Comparison of ENCODE assay signal across 14 cellular contexts in the genomic region with DNA sequence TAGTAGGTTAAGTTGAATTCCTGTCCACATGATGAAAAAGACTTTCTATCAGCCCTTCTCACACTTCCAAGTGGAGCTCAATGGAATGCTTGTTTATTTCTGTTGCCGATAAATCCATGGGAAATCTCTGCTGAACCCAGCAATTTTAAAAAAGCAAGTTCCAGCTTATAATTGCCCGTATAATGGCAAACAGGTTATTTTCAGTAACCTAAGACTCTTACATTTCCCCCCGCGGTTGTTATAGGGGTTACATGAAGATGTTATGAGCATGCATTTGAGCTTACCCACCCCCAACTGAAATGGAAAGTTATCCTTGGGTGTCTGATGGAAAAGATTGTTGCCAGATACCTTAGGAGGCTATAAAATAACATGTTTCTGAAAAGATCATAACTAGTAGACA.
A peak's percentile ranks its signal among the peaks of the same experiment; 100 is the strongest.
DNase-seq lines count a peak whose midpoint lies in the region; ATAC-seq and TF ChIP-seq lines count a peak whose summit lies in the region.
"Had no signal": no experiment of that assay in that cellular context is flagged by ENCODE, and none has a peak within 500 bp of the region (broad histone marks: within the 10 kb centered on the region; RNA-seq: fewer than 3 reads in every experiment).

No MANE protein-coding gene starts in this region.

- 7 to 15% methylated on average over 2 to 4 of the region's 4 CpGs for WGBS in gastroesophageal sphincter (ENCODE audit: low coverage in 1 of 2), 2 donors
- no CpG with 5 or more reads among the region's 4 CpGs for WGBS in trophoblast cell (ENCODE audit: extremely low coverage, insufficient coverage, insufficient read length)

- no peak overlapping the region for H2BK120ac ChIP-seq in trophoblast cell (ENCODE audit: insufficient read depth, low read length, poor library complexity)

- H2AK5ac ChIP-seq in trophoblast cell (ENCODE audit: low read length) = no peak overlapping the region

- H3K27me3 ChIP-seq in AG04450 (ENCODE audit: control insufficient read depth, insufficient read depth, low read length) (no peaks in the 10 kb centered on the region), PC-3 (ENCODE audit: low read length) (no peaks in the 10 kb centered on the region), gastroesophageal sphincter (no peaks in the 10 kb centered on the region), trophoblast cell (ENCODE audit: insufficient read depth, low read length) (no peaks in the 10 kb centered on the region)

- H2BK5ac ChIP-seq in trophoblast cell (ENCODE audit: low read depth, low read length, poor library complexity) = peak overlapping the region; percentile 89

- peaks cover 62% of the 10 kb centered on the region for H3K79me2 ChIP-seq in PC-3 (ENCODE audit: low read length)
- H3K79me2 ChIP-seq in trophoblast cell (ENCODE audit: control insufficient read depth, insufficient read depth, low read length, poor library complexity) = peaks cover 18% of the 10 kb centered on the region

- H3K9me2 ChIP-seq in PC-3 (replicated peaks; ENCODE audit: low read length) = no peaks in the 10 kb centered on the region

- peaks cover 36% of the 10 kb centered on the region for H3K79me1 ChIP-seq in trophoblast cell (ENCODE audit: low read length)

- no peak for ATAC-seq in PC-3
- no peak for ATAC-seq in gastroesophageal sphincter
- no peak for ATAC-seq in HG03025 (IDR thresholded peaks at IDR 0.05; ENCODE audit: low FRiP score, unreplicated experiment)
- ATAC-seq in GM19324 (IDR thresholded peaks at IDR 0.05; ENCODE audit: low FRiP score, unreplicated experiment) = no peak
- ATAC-seq: stimulated activated effector memory CD8-positive, alpha-beta T cell treated with anti-CD3 and anti-CD28 coated beads, Interleukin-12 subunit alpha, Interleukin-12 subunit beta, amount 100 ng/mL, for 72 hours had no signal

- H4K12ac ChIP-seq in trophoblast cell (ENCODE audit: low read depth, low read length) = no peak overlapping the region

- TF ChIP-seq CTCF in AG04450 (IDR thresholded peaks at IDR 0.05; ENCODE audit: low read depth, low read length) (no peak), PC-3 (conservative IDR thresholded peaks at IDR 0.05; ENCODE audit: low read depth, low read length) (no peak), gastroesophageal sphincter (IDR thresholded peaks at IDR 0.05) (no peak)

- H3K9me3 ChIP-seq in AG04450 (ENCODE audit: control insufficient read depth, insufficient read depth, low read length) (no peaks in the 10 kb centered on the region), PC-3 (ENCODE audit: low read length) (no peaks in the 10 kb centered on the region), gastroesophageal sphincter (no peaks in the 10 kb centered on the region), trophoblast cell (ENCODE audit: insufficient read depth, low read depth, low read length) (no peaks in the 10 kb centered on the region)
- H3K9me3 ChIP-seq: BLaER1 had no signal

- H4K91ac ChIP-seq in trophoblast cell (ENCODE audit: low read depth, low read length) = peak overlapping the region; percentile 91

- BruUV-seq in PC-3 (replicated peaks; lab: Mats Ljungman, UMichigan) = no TSS peak

- H3K4me1 ChIP-seq in PC-3 (ENCODE audit: insufficient read depth, low read length) (peaks cover 60% of the 10 kb centered on the region), gastroesophageal sphincter (peaks cover 4 to 48% (median 8%) of the 10 kb centered on the region in 3 donors), trophoblast cell (ENCODE audit: control insufficient read depth in 1 of 2, insufficient read depth in 2 of 2, low read length in 2 of 2) (peaks cover 17 to 26% of the 10 kb centered on the region in 2 experiments)

- peak overlapping the region; percentile 98 for H3K4ac ChIP-seq in trophoblast cell (ENCODE audit: low read depth, low read length)

- H3K27ac ChIP-seq in AG04450 (ENCODE audit: low read depth, low read length) = no peak overlapping the region
- H3K27ac ChIP-seq in PC-3 (ENCODE audit: low read length) = peak overlapping the region; percentile 95
- H3K27ac ChIP-seq in gastroesophageal sphincter = peak overlapping the region in 2 of 4 donors; percentile 81 to 85
- H3K27ac ChIP-seq in trophoblast cell (ENCODE audit: low read depth, low read length) = peak overlapping the region; percentile 96
- H3K27ac ChIP-seq: BLaER1 had no signal

- CTCF ChIA-PET in AG04450 (lab: Charles Lee) (interaction anchor here (1.0 to 4.8 kb wide), 9 partner anchors 12 to 289 kb away, joined by 3 to 24 read pairs (median 4); no protein-coding TSS in a partner anchor), PC-3 (lab: Charles Lee) (interaction anchor here (1.0 kb wide), 1 partner anchor 14 kb away, joined by 3 read pairs; no protein-coding TSS in a partner anchor)

- no peak for TF ChIP-seq EP300 in gastroesophageal sphincter (IDR thresholded peaks at IDR 0.05)

- TF ChIP-seq POLR2A in gastroesophageal sphincter (IDR thresholded peaks at IDR 0.05) = no peak

- H3K9ac ChIP-seq in PC-3 (ENCODE audit: low read length) (peak overlapping the region; percentile 95), trophoblast cell (ENCODE audit: low read length) (peak overlapping the region; percentile 66)
- H3K9ac ChIP-seq: BLaER1 had no signal

- H3K4me2 ChIP-seq in PC-3 (ENCODE audit: low read length) (peak overlapping the region; percentile 98), trophoblast cell (ENCODE audit: low read length) (peak overlapping the region; percentile 77)

- DNase-seq in AG04450 (ENCODE audit: low read depth, low spot score) (no peak), PC-3 (peak; percentile 17), trophoblast cell (no peak), ecto neural progenitor cell (ENCODE audit: low spot score) (no peak)
- DNase-seq in stimulated activated naive CD4-positive, alpha-beta T cell treated with Interleukin-2 at 50 U/mL for 16 hours (lab: John Stamatoyannopoulos, UW) = no peak
- DNase-seq: activated CD4-positive, CD25-positive, alpha-beta regulatory T cell treated with anti-CD3 and anti-CD28 coated beads, Interleukin-2, amount 50 U/mL, for 72 hours; GF-D8; NCI-H524; SIG-M5 had no signal

- H2AFZ ChIP-seq in PC-3 (ENCODE audit: low read length) (no peak overlapping the region), trophoblast cell (ENCODE audit: insufficient read depth, low read length, poor library complexity) (no peak overlapping the region)

- H3K36me3 ChIP-seq in PC-3 (ENCODE audit: low read depth, low read length) (no peaks in the 10 kb centered on the region), gastroesophageal sphincter (no peaks in the 10 kb centered on the region), trophoblast cell (ENCODE audit: control insufficient read depth in 1 of 2, insufficient read depth in 2 of 2, low read length in 2 of 2) (no peaks in the 10 kb centered on the region)
- H3K36me3 ChIP-seq: BLaER1 had no signal

- no peaks in the 10 kb centered on the region; the same call in 1 of the 2 replicates for H4K20me1 ChIP-seq in PC-3 (ENCODE audit: low read length)
- H4K20me1 ChIP-seq: BLaER1 had no signal

- no peak overlapping the region for H2BK12ac ChIP-seq in trophoblast cell (ENCODE audit: low read length)

- POLR2A ChIA-PET in AG04450 (lab: Yijun Ruan, JAX) (interaction anchor here (0.7 to 3.0 kb wide), 4 partner anchors 48 to 377 kb away, joined by 3 to 15 read pairs (median 3); a partner anchor contains a TSS), PC-3 (lab: Charles Lee; ENCODE audit: unreplicated experiment) (interaction anchor here (0.8 to 1.5 kb wide), 2 partner anchors 46 to 47 kb away, joined by 3 to 4 read pairs; no protein-coding TSS in a partner anchor)

- H3K4me3 ChIP-seq in AG04450 (ENCODE audit: low read depth, low read length) = peak overlapping the region; percentile 78
- H3K4me3 ChIP-seq in PC-3 (ENCODE audit: low read length) = peak overlapping the region; percentile 93
- H3K4me3 ChIP-seq in gastroesophageal sphincter = peak overlapping the region; percentile 68 to 84
- H3K4me3 ChIP-seq in trophoblast cell (ENCODE audit: low read depth, low read length) = peak overlapping the region; percentile 73
- H3K4me3 ChIP-seq: BLaER1 had no signal

- H3K18ac ChIP-seq in trophoblast cell (ENCODE audit: low read length) = no peak overlapping the region

- peak overlapping the region; percentile 67 for H4K8ac ChIP-seq in trophoblast cell (ENCODE audit: low read depth, low read length)

- no peak overlapping the region for H3K23ac ChIP-seq in trophoblast cell (ENCODE audit: low read length)

- intact Hi-C loops in PC-3 (cut with micrococcal nuclease) = loop anchor here (2.0 to 10.0 kb wide), 4 partner anchors 62 to 451 kb away; no protein-coding TSS in a partner anchor

- H3K14ac ChIP-seq in trophoblast cell (ENCODE audit: low read length) = no peak overlapping the region

- H3F3A ChIP-seq in PC-3 (ENCODE audit: low read length, unreplicated experiment) = no peaks in the 10 kb centered on the region
